1 cellular context compared by ENCODE assay signal in genomic region chr6:36999467-37000125, GRCh38.
TF ChIP-seq lines count a peak whose summit lies in the region.

No MANE protein-coding gene starts in this region.

TF ChIP-seq in H1, 55 proteins besides CTCF, POLR2A, EP300 and RAD21:
- TF ChIP-seq TCF12 (IDR thresholded peaks at IDR 0.05; ENCODE audit: low read depth, low read length) (no peak), FOSL1 (IDR thresholded peaks at IDR 0.05; ENCODE audit: insufficient read depth, low read depth, low read length) (no peak), TAF1 (IDR thresholded peaks at IDR 0.05; ENCODE audit: low read depth, low read length) (no peak), POLR2AphosphoS5 (IDR thresholded peaks at IDR 0.05; ENCODE audit: low read depth, low read length) (no peak), GTF2F1 (IDR thresholded peaks at IDR 0.05; ENCODE audit: borderline replicate concordance, low read depth, low read length) (no peak), PHF8 (conservative IDR thresholded peaks at IDR 0.05; ENCODE audit: low read depth, low read length) (no peak)
TF ChIP-seq in H1: peak in this region for 0.
